Comparison of ENCODE assay signal across 9 cellular contexts in the genomic region with DNA sequence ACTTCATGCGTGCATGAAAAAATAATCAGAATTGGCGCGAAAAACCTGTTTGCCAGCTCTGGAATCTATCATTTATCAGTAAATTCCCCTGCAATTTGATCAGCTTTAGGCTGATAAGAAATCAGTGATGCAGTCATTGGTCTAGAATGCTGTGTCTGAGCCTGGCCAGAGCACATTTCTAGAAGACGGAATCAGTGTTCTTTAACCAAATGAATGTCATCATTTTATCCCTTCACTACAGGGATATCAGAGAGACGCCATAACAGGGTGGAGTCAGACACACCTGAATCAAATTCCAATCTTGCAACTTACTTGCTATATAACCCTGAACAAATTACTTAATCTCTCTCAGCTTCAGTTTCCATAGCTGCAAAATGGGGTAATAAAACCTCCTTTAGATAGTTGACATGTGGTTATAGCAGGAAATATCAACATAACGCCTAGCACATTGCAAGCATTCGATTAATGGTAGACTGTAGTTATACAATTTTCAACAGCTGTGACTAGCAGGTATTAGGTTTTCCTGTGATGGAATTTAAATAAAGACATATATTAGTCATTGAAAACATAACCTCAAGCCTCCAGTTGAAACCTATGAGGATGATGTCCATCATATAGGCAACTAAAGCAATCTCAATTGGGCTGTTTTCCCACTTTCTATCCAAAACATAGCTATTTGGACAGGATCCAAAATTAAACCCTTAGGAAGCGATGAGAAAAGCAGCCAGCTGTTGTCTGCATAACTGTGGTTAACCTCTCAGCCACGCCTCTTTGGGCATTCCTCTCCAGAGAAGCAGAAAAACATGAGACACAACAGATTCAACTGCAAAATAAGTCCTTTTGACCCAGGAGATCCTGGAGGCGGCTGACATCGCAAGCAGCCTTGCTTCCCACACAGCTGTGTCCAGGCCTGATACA. TPM values are rescaled to one million over a fixed set of nuclear protein-coding genes. Genes with fewer than 3 reads are reported as not detected.
A peak's percentile ranks its signal among the peaks of the same experiment; 100 is the strongest.
DNase-seq lines count a peak whose midpoint lies in the region; ATAC-seq, FAIRE-seq and TF ChIP-seq lines count a peak whose summit lies in the region.
"Had no signal": no experiment of that assay in that cellular context is flagged by ENCODE, and none has a peak within 500 bp of the region (broad histone marks: within the 10 kb centered on the region; RNA-seq: fewer than 3 reads in every experiment).

No MANE protein-coding gene starts in this region.

- H3K36me3 ChIP-seq in K562 (ENCODE audit: control insufficient read depth, insufficient read depth, low read length): no peaks in the 10 kb centered on the region

- H3K79me2 ChIP-seq in K562 (ENCODE audit: control insufficient read depth, insufficient read depth, low read length): no peaks in the 10 kb centered on the region
- H3K79me2 ChIP-seq in H9 (ENCODE audit: insufficient read depth, low read length): no peaks in the 10 kb centered on the region

- POLR2A ChIA-PET in K562 (lab: Yijun Ruan, JAX): no interaction called here

- peak overlapping the region; percentile 43 to 80 for H3K27ac Mint-ChIP-seq in natural killer cell treated with Interleukin-12 subunit alpha and Interleukin-12 subunit beta and Interleukin-15 and Interleukin-18, amount 100 ng/mL, for 72 hours
- H3K27ac Mint-ChIP-seq in H9: 0 out of 7 replicates have a peak overlapping the region, but pooled peaks of 1 of the 3 experiments have one; percentile 62
- H3K27ac Mint-ChIP-seq: activated B cell treated with CpG ODN at 0.5 μM for 24 hours had no signal

- no peaks in the 10 kb centered on the region for H3K79me1 ChIP-seq in H9 (ENCODE audit: insufficient read depth, low read depth, low read length, poor library complexity, severe bottlenecking)

- H3K4ac ChIP-seq in H9 (ENCODE audit: low read depth, low read length): no peak overlapping the region

- H2BK20ac ChIP-seq in H9 (ENCODE audit: low read depth, low read length, poor library complexity, severe bottlenecking): no peak overlapping the region

- no peak overlapping the region for H2BK12ac ChIP-seq in H9 (ENCODE audit: insufficient read length, low read depth, low read length)

- H3K9ac ChIP-seq in K562 (ENCODE audit: insufficient read depth in 1 of 2, low read depth in 2 of 2, low read length in 2 of 2): no peak overlapping the region
- no peak overlapping the region for H3K9ac ChIP-seq in H9 (ENCODE audit: extremely low read depth, insufficient read length, low read length)

- intact Hi-C loops in K562 (cut with micrococcal nuclease): no loop called here

- H3K4me1 ChIP-seq in K562 (replicated peaks in 1 of 2; ENCODE audit: control insufficient read depth in 2 of 2, insufficient read depth in 2 of 2, low read length in 2 of 2) (no peaks in the 10 kb centered on the region), H9 (ENCODE audit: insufficient read depth, low read length) (peaks cover 5% of the 10 kb centered on the region; the same call in 1 of the 2 replicates)

- no TSS peak for BruUV-seq in K562 (replicated peaks; lab: Mats Ljungman, UMichigan)

- CTCF ChIA-PET in K562 (lab: Yijun Ruan, JAX; ENCODE audit: low intra/inter-chr PET ratio): no interaction called here

- H3K56ac ChIP-seq in H9 (ENCODE audit: insufficient read length, low read depth, low read length): no peak overlapping the region

- no peak overlapping the region for H3K27ac ChIP-seq in K562 (ENCODE audit: extremely low read depth, low read depth, low read length)
- no peak overlapping the region for H3K27ac ChIP-seq in H9 (ENCODE audit: insufficient read length, low read depth, low read length)

- TF ChIP-seq CTCF in K562 (IDR thresholded peaks at IDR 0.05 in 2 of 3, conservative IDR thresholded peaks at IDR 0.05 in 1 of 3; ENCODE audit: insufficient read depth in 2 of 3, low read depth in 1 of 3, low read length in 3 of 3) (no peak), H9 (conservative IDR thresholded peaks at IDR 0.05) (no peak)

- in situ Hi-C loops in K562 (cut with MboI): no loop called here

- H3K14ac ChIP-seq in H9 (ENCODE audit: insufficient read depth, low read length): no peak overlapping the region

- FAIRE-seq in RCC 7860 (lab: Jason Lieb, UNC) (peak; percentile 81), K562 (lab: Jason Lieb, UNC) (no peak)

- no peak overlapping the region for H3K4me3 ChIP-seq in K562

- H4K91ac ChIP-seq in H9 (ENCODE audit: insufficient read length, low read depth, low read length): no peak overlapping the region

- H3K9me3 ChIP-seq in K562 (replicated peaks; ENCODE audit: control insufficient read depth, insufficient read depth, low read depth, low read length): no peaks in the 10 kb centered on the region
- no peaks in the 10 kb centered on the region for H3K9me3 ChIP-seq in H9 (ENCODE audit: control insufficient read depth, low read depth, low read length)

- H3K9me1 ChIP-seq in K562 (ENCODE audit: control insufficient read depth, insufficient read depth, low read length): no peaks in the 10 kb centered on the region

- H3K4me2 ChIP-seq in K562 (ENCODE audit: insufficient read depth, low read length) (no peak overlapping the region), H9 (ENCODE audit: insufficient read depth, insufficient read length, low read length) (no peak overlapping the region)

- H3K23ac ChIP-seq in H9 (ENCODE audit: insufficient read length, low read depth, low read length): no peak overlapping the region

- H2AFZ ChIP-seq in K562 (ENCODE audit: low read depth, low read length) (no peak overlapping the region), H9 (ENCODE audit: low read length) (no peak overlapping the region)

- H3K36me3 Mint-ChIP-seq in natural killer cell treated with Interleukin-12 subunit alpha and Interleukin-12 subunit beta and Interleukin-15 and Interleukin-18, amount 100 ng/mL, for 72 hours: peaks cover 5% of the 10 kb centered on the region
- H3K36me3 Mint-ChIP-seq in H9 (ENCODE audit: insufficient read depth in 1 of 3, low read depth in 3 of 3): peaks cover 0 to 4% (median 2%) of the 10 kb centered on the region in 3 experiments; a peak in 3 of 7 replicates

- TF ChIP-seq EP300 in K562 (IDR thresholded peaks at IDR 0.05; ENCODE audit: low read length): no peak

- no peak for TF ChIP-seq POLR2A in K562 (conservative IDR thresholded peaks at IDR 0.05)

- H3K23me2 ChIP-seq in H9 (ENCODE audit: insufficient read length, low read depth, low read length, poor library complexity, severe bottlenecking): no peaks in the 10 kb centered on the region

- no peaks in the 10 kb centered on the region for H3K27me3 Mint-ChIP-seq in natural killer cell treated with Interleukin-12 subunit alpha and Interleukin-12 subunit beta and Interleukin-15 and Interleukin-18, amount 100 ng/mL, for 72 hours
- no peaks in the 10 kb centered on the region for H3K27me3 Mint-ChIP-seq in H9 (ENCODE audit: low read depth)

- no peaks in the 10 kb centered on the region for H3K27me3 ChIP-seq in K562 (ENCODE audit: control insufficient read depth in 2 of 2, insufficient read depth in 2 of 2, low read length in 2 of 2)
- H3K27me3 ChIP-seq in H9 (ENCODE audit: insufficient read depth, low read length): no peaks in the 10 kb centered on the region

- H4K20me1 ChIP-seq in K562 (replicated peaks; ENCODE audit: control insufficient read depth, insufficient read depth, low read length) (no peaks in the 10 kb centered on the region), H9 (ENCODE audit: control insufficient read depth, insufficient read depth, insufficient read length) (no peaks in the 10 kb centered on the region)

- TF ChIP-seq RAD21 in K562 (CRISPR knock-in tag; conservative IDR thresholded peaks at IDR 0.05 in 1 of 2, IDR thresholded peaks at IDR 0.05 in 1 of 2): no peak

- H2AK5ac ChIP-seq in H9 (ENCODE audit: insufficient read length, low read length): no peak overlapping the region

- H3K4me1 Mint-ChIP-seq in natural killer cell treated with Interleukin-12 subunit alpha and Interleukin-12 subunit beta and Interleukin-15 and Interleukin-18, amount 100 ng/mL, for 72 hours (ENCODE audit: low read depth in 2 of 2): peaks cover 27 to 28% of the 10 kb centered on the region in 2 donors
- H3K4me1 Mint-ChIP-seq in H9: peaks cover 14 to 16% of the 10 kb centered on the region in 2 experiments

- no peak for ATAC-seq in K562
- ATAC-seq in natural killer cell treated with Interleukin-12 subunit alpha and Interleukin-12 subunit beta and Interleukin-15 and Interleukin-18, amount 100 ng/mL, for 72 hours: peak; percentile 82 to 92
- no peak for ATAC-seq in GM19455 (IDR thresholded peaks at IDR 0.05; ENCODE audit: unreplicated experiment)

- no peak overlapping the region for H2BK5ac ChIP-seq in H9 (ENCODE audit: insufficient read length, low read length)

- H4K8ac ChIP-seq in H9 (replicated peaks; ENCODE audit: insufficient read length, low read depth, low read length): no peak overlapping the region

- WGBS in K562 (ENCODE audit: insufficient coverage, low coverage, missing lambda C conversion rate): 0% methylated on average over 10 of the region's 11 CpGs
- WGBS in H9 (ENCODE audit: extremely low coverage, insufficient read length, low lambda C conversion rate): no CpG with 5 or more reads among the region's 11 CpGs

- peak overlapping the region; percentile 81 for H3K4me3 Mint-ChIP-seq in natural killer cell treated with Interleukin-12 subunit alpha and Interleukin-12 subunit beta and Interleukin-15 and Interleukin-18, amount 100 ng/mL, for 72 hours
- no peak overlapping the region for H3K4me3 Mint-ChIP-seq in H9
- H3K4me3 Mint-ChIP-seq: activated B cell treated with CpG ODN at 0.5 μM for 24 hours had no signal

- no peak overlapping the region for H2BK120ac ChIP-seq in H9 (ENCODE audit: low read depth, low read length, poor library complexity, severe bottlenecking)

- no peak overlapping the region for H3K18ac ChIP-seq in H9 (ENCODE audit: insufficient read length, low read depth, low read length)

- DNase-seq in NCI-H748 (lab: John Stamatoyannopoulos, UW; ENCODE audit: unreplicated experiment) (peak; percentile 73), NCI-H748 treated with DMSO at 0.1 percent for 48 hours (lab: John Stamatoyannopoulos, UW) (no peak), RCC 7860 (ENCODE audit: low spot score) (peak; percentile 73), K562 (ENCODE audit: extremely low read depth in 1 of 4, low spot score in 3 of 4) (peak in 1 of 4 experiments; percentile 14), COR-L47 (lab: John Stamatoyannopoulos, UW) (no peak), H9 (no peak)
- DNase-seq in natural killer cell treated with Interleukin-12 subunit alpha and Interleukin-12 subunit beta and Interleukin-15 and Interleukin-18, amount 100 ng/mL, for 72 hours (ENCODE audit: low spot score): no peak
- DNase-seq: activated B cell treated with CpG ODN at 0.5 μM for 24 hours had no signal

- peaks cover 5% of the 10 kb centered on the region for H3K9me3 Mint-ChIP-seq in natural killer cell treated with Interleukin-12 subunit alpha and Interleukin-12 subunit beta and Interleukin-15 and Interleukin-18, amount 100 ng/mL, for 72 hours
- H3K9me3 Mint-ChIP-seq in H9: peaks cover 3 to 8% of the 10 kb centered on the region in 2 experiments; a peak in 2 of 5 replicates

- H3T11ph ChIP-seq in H9 (ENCODE audit: low read length): no peak overlapping the region

- H2BK15ac ChIP-seq in H9 (ENCODE audit: low read depth, low read length): no peak overlapping the region

- no peak overlapping the region for H4K5ac ChIP-seq in H9 (ENCODE audit: insufficient read length, low read depth, low read length)

RNA-seq across cellular contexts. Expression of a gene that starts 51.6 kb away (rescaled TPM):
- total RNA-seq in K562 (2011; cell fraction: chromatin; rRNA removed; ENCODE audit: low replicate concordance): 0.72 and 0.77 TPM in 2 replicates
- 0.83 and 0.92 TPM in 2 replicates for total RNA-seq in K562 (2011; cell fraction: nucleolus; rRNA removed)
- 0.59 and 0.99 TPM in 2 replicates for total RNA-seq in K562 (2011; cell fraction: nucleoplasm; rRNA removed)
- total RNA-seq in K562 (2014; rRNA removed) (1.2 TPM in 2 replicates), K562 (2014; rRNA removed; fragmentation: Illumina TruSeq; extraction: Trizol) (2.1 and 2.5 TPM in 2 replicates), K562 (2015; rRNA removed; fragmentation: Illumina TruSeq; extraction: Trizol) (2.0 TPM in 2 replicates), K562 (2021) (2.1 and 2.4 TPM in 2 replicates), H9 (2021) (19.0 and 19.3 TPM in 2 replicates)
- polyA plus RNA-seq in K562 (2011; rRNA removed) (1.8 and 2.2 TPM in 2 replicates), K562 (2014; fragmentation: Illumina TruSeq; extraction: Trizol) (1.4 and 1.8 TPM in 2 replicates), K562 (2014; fragmentation: Nextera tagmentation; extraction: Ambion mirVana) (1 to 10 TPM in 1 of 2 experiments, under 1 TPM in 1; 0.64 to 1.0 TPM), K562 (2014; rRNA removed) (0.91 and 1.4 TPM in 2 replicates)
- 0.75 and 0.85 TPM in 2 replicates for polyA plus RNA-seq in K562 (2011; cell fraction: cytosol; rRNA removed)
- 0.51 and 0.60 TPM in 2 replicates for polyA plus RNA-seq in K562 (2011; cell fraction: nucleus; rRNA removed)
- polyA plus RNA-seq in K562 (2012): 1.7 and 2.6 TPM in 2 replicates
- polyA minus RNA-seq in K562 (2011; rRNA and poly(A)+ RNA removed): 2.3 and 2.5 TPM in 2 replicates
- polyA minus RNA-seq in K562 (2011; cell fraction: cytosol; rRNA and poly(A)+ RNA removed): 1.3 and 1.5 TPM in 2 replicates
- 1.2 and 1.3 TPM in 2 replicates for polyA minus RNA-seq in K562 (2011; cell fraction: nucleus; rRNA and poly(A)+ RNA removed)
- 10 to 100 TPM in 1 of 2 donors, 1 to 10 TPM in 1; 7.8 to 10.5 TPM for total RNA-seq in natural killer cell treated with Interleukin-12 subunit alpha and Interleukin-12 subunit beta and Interleukin-15 and Interleukin-18, amount 100 ng/mL, for 72 hours

Comparison
In these comparisons a context has a peak if more than half of its experiments do, and no peak if none do; other contexts are left out.
1. DNase-seq: peak in NCI-H748 (single experiment) and RCC 7860 (single experiment); none in NCI-H748 treated with DMSO at 0.1 percent for 48 hours (single experiment), natural killer cell treated with Interleukin-12 subunit alpha and Interleukin-12 subunit beta and Interleukin-15 and Interleukin-18, amount 100 ng/mL, for 72 hours (single experiment), COR-L47 (single experiment) and H9 (single experiment).
2. ATAC-seq: peak in natural killer cell treated with Interleukin-12 subunit alpha and Interleukin-12 subunit beta and Interleukin-15 and Interleukin-18, amount 100 ng/mL, for 72 hours (2 of 2); none in K562 (single experiment) and GM19455 (single experiment).